Comparison of ENCODE assay signal across 7 cellular contexts in the genomic region with DNA sequence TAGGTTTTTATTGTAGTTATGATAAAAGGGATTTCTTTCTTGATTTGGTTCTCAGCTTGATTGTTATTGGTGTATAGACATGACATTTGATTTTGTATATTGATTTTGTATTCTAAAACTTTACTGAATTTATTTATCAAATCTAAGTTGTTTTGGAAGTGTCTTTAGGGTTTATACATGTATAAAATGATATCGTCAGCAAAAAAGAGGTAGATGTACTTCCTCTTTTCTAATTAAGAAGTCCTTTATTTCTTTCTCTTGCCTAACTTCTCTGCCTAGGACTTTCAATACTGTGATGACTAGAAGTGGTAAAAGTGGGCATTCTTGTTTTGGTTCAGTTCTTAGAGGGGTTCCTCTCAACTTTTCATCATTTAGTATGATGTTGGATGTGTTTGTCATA.
"Had no signal": no experiment of that assay in that cellular context is flagged by ENCODE, and none has a peak within 500 bp of the region (broad histone marks: within the 10 kb centered on the region; RNA-seq: fewer than 3 reads in every experiment).

No MANE protein-coding gene starts in this region.

- ATAC-seq: GM23338 had no signal

- H3K27ac ChIP-seq: KMS-11 had no signal

- H3K4me2 ChIP-seq: GM23338, KMS-11 had no signal

- DNase-seq: H9, HCEC 1CT, KBM-7 had no signal

- H3K4me3 ChIP-seq: GM23338 had no signal

- FAIRE-seq: H1, H54 had no signal

- H2AFZ ChIP-seq: GM23338 had no signal

- H3K9ac ChIP-seq: KMS-11 had no signal
